ENCODE assay signal across 10 cellular contexts in the genomic region with DNA sequence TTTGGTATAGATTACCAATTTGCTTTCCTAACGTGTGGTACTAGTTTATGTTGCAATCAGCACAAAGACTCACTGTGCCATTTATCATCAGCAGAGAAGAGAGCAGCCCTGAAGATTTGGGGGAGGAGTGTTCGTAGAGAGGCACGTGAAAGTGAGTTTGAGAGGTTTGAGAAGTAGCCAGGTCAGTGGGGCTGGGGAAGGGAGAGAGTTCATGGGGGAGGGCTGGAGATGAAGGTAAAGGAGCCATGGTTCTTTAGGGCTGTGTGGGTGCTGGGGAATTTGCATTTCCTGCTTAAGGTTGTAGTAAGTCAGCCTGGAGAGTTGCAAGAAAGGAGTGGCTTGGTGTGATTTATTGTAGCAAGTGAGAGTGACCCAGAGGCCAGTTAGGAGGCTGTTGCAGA.
DNase-seq lines count a peak whose midpoint lies in the region; ATAC-seq, FAIRE-seq and TF ChIP-seq lines count a peak whose summit lies in the region.
"Had no signal": no experiment of that assay in that cellular context is flagged by ENCODE, and none has a peak within 500 bp of the region (broad histone marks: within the 10 kb centered on the region; RNA-seq: fewer than 3 reads in every experiment).

No MANE protein-coding gene starts in this region.

- peak; percentile 72 for ATAC-seq in left colon
- no peak for ATAC-seq in HG03196 (IDR thresholded peaks at IDR 0.05; ENCODE audit: unreplicated experiment)
- ATAC-seq in HG03354 (IDR thresholded peaks at IDR 0.05; ENCODE audit: poor library complexity, severe bottlenecking, unreplicated experiment), result no peak
- ATAC-seq: CD8-positive, alpha-beta T cell had no signal

- no peak overlapping the region for H2AFZ ChIP-seq in astrocyte (ENCODE audit: low read depth, low read length)

- POLR2A ChIA-PET in HEK293 (lab: Yijun Ruan, JAX), result no interaction called here

- H3K4me2 ChIP-seq in DOHH2 (ENCODE audit: low read length) (peak overlapping the region; percentile 47), astrocyte (ENCODE audit: low read length) (peak overlapping the region; percentile 45)

- no peaks in the 10 kb centered on the region for H3K27me3 Mint-ChIP-seq in astrocyte (ENCODE audit: low read depth, unreplicated experiment)

- CTCF ChIA-PET in HEK293 (lab: Yijun Ruan, JAX), result no interaction called here

- intact Hi-C loops in left colon (cut with DNase I, micrococcal nuclease), result no loop called here

- FAIRE-seq in astrocyte (lab: Jason Lieb, UNC), result no peak

- no peaks in the 10 kb centered on the region for H3K9me3 ChIP-seq in DOHH2 (ENCODE audit: control insufficient read depth, insufficient read depth, low read length)
- H3K9me3 ChIP-seq in HEK293 (ENCODE audit: control insufficient read depth, insufficient read depth, low read depth, low read length), result no peaks in the 10 kb centered on the region
- H3K9me3 ChIP-seq in astrocyte (ENCODE audit: insufficient read depth, low read depth, low read length), result no peaks in the 10 kb centered on the region

- H3K36me3 ChIP-seq in DOHH2 (ENCODE audit: control insufficient read depth, low read length) (no peaks in the 10 kb centered on the region), HEK293 (ENCODE audit: control insufficient read depth in 2 of 2, insufficient read depth in 1 of 2, low read length in 2 of 2) (no peaks in the 10 kb centered on the region), astrocyte (ENCODE audit: insufficient read depth, low read length) (no peaks in the 10 kb centered on the region)

- H3K4me1 Mint-ChIP-seq in astrocyte (ENCODE audit: low read depth, unreplicated experiment), result peaks cover 69% of the 10 kb centered on the region

- H4K20me1 ChIP-seq in DOHH2 (ENCODE audit: control insufficient read depth, insufficient read depth, low read depth, low read length) (no peaks in the 10 kb centered on the region), astrocyte (ENCODE audit: insufficient read depth, low read length) (no peaks in the 10 kb centered on the region)

- no peaks in the 10 kb centered on the region for H3K27me3 ChIP-seq in DOHH2 (ENCODE audit: control insufficient read depth, low read length)
- H3K27me3 ChIP-seq in astrocyte (ENCODE audit: insufficient read depth, low read length), result no peaks in the 10 kb centered on the region

- H3K4me1 ChIP-seq in DOHH2 (ENCODE audit: control insufficient read depth, low read length), result peaks cover 61% of the 10 kb centered on the region
- peaks cover 20% of the 10 kb centered on the region for H3K4me1 ChIP-seq in HEK293 (ENCODE audit: control insufficient read depth, insufficient read depth, low read length)
- H3K4me1 ChIP-seq in astrocyte (ENCODE audit: insufficient read depth, low read length), result peaks cover 40% of the 10 kb centered on the region

- H3K79me2 ChIP-seq in DOHH2 (ENCODE audit: control insufficient read depth, low read length) (peaks cover 66% of the 10 kb centered on the region), astrocyte (ENCODE audit: insufficient read depth, low read length) (peaks cover 18% of the 10 kb centered on the region)

- peaks cover 14% of the 10 kb centered on the region for H3F3A ChIP-seq in DOHH2 (ENCODE audit: control insufficient read depth, insufficient read depth)

- H3K9ac ChIP-seq in astrocyte (ENCODE audit: low read length), result no peak overlapping the region

- no peaks in the 10 kb centered on the region for H3K36me3 Mint-ChIP-seq in astrocyte (ENCODE audit: low read depth, unreplicated experiment)
- H3K36me3 Mint-ChIP-seq: CD8-positive, alpha-beta T cell had no signal

- peak overlapping the region; percentile 2 for H3K4me3 Mint-ChIP-seq in astrocyte (ENCODE audit: unreplicated experiment)
- H3K4me3 Mint-ChIP-seq: CD8-positive, alpha-beta T cell had no signal

- DNase-seq in astrocyte (ENCODE audit: low read depth), result peak; percentile 46
- DNase-seq in left colon, result peak; percentile 28 to 55
- DNase-seq in NK-92 treated with Interleukin-12 subunit alpha and Interleukin-12 subunit beta, amount 100 ng/mL, for 24 hours (lab: John Stamatoyannopoulos, UW), result no peak
- no peak for DNase-seq in SIG-M5 (lab: John Stamatoyannopoulos, UW)
- DNase-seq: CD8-positive, alpha-beta T cell; NCI-H446 treated with DMSO at 0.1 percent for 48 hours had no signal

- H3K27ac Mint-ChIP-seq in astrocyte (ENCODE audit: unreplicated experiment), result peak overlapping the region; percentile 21
- H3K27ac Mint-ChIP-seq: CD8-positive, alpha-beta T cell had no signal

- TF ChIP-seq CTCF in DOHH2 (IDR thresholded peaks at IDR 0.05; ENCODE audit: low read depth, low read length, poor library complexity, severe bottlenecking), result no peak
- TF ChIP-seq CTCF in HEK293 (tag by site-specific recombination; IDR thresholded peaks at IDR 0.05), result no peak
- TF ChIP-seq CTCF in astrocyte (IDR thresholded peaks at IDR 0.05; ENCODE audit: insufficient read depth, low read depth, low read length), result no peak

- no peak overlapping the region for H3K27ac ChIP-seq in DOHH2 (ENCODE audit: low read depth, low read length)
- no peak overlapping the region for H3K27ac ChIP-seq in HEK293 (ENCODE audit: extremely low read depth, low read depth, low read length)
- H3K27ac ChIP-seq in astrocyte (ENCODE audit: low read depth, low read length), result no peak overlapping the region

- no peaks in the 10 kb centered on the region for H3K9me2 ChIP-seq in DOHH2 (replicated peaks; ENCODE audit: control insufficient read depth, low read length)

- H3K4me3 ChIP-seq in DOHH2 (ENCODE audit: low read length), result peak overlapping the region; percentile 10; the same call in 1 of the 2 replicates
- H3K4me3 ChIP-seq in HEK293 (ENCODE audit: low read depth, low read length), result no peak overlapping the region
- no peak overlapping the region for H3K4me3 ChIP-seq in astrocyte (ENCODE audit: insufficient read depth, low read depth, low read length)

- no peaks in the 10 kb centered on the region for H3K9me3 Mint-ChIP-seq in astrocyte (ENCODE audit: unreplicated experiment)
- H3K9me3 Mint-ChIP-seq: CD8-positive, alpha-beta T cell had no signal

TF ChIP-seq in HEK293, 187 proteins besides CTCF, POLR2A, EP300 and RAD21 (continues in another document):
- TF ChIP-seq ZNF626 (tag by site-specific recombination; IDR thresholded peaks at IDR 0.05) (no peak), ATF2 (tag by site-specific recombination; IDR thresholded peaks at IDR 0.05; ENCODE audit: low read depth) (no peak), INSM2 (tag by site-specific recombination; IDR thresholded peaks at IDR 0.05) (no peak), SALL2 (tag by site-specific recombination; IDR thresholded peaks at IDR 0.05; ENCODE audit: borderline replicate concordance) (no peak)
- TF ChIP-seq, protein P1, sequence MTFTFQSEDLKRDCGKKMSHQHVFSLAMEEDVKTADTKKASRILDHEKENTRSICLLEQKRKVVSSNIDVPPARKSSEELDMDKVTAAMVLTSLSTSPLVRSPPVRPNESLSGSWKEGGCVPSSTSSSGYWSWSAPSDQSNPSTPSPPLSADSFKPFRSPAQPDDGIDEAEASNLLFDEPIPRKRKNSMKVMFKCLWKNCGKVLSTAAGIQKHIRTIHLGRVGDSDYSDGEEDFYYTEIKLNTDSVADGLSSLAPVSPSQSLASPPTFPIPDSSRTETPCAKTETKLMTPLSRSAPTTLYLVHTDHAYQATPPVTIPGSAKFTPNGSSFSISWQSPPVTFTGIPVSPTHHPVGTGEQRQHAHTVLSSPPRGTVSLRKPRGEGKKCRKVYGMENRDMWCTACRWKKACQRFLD (tag by site-specific recombination; IDR thresholded peaks at IDR 0.05), result no peak

Comparison
In these comparisons a context has a peak if more than half of its experiments do, and no peak if none do; other contexts are left out.
1. DNase-seq: peak in astrocyte (single experiment) and left colon (2 of 2); none in NK-92 treated with Interleukin-12 subunit alpha and Interleukin-12 subunit beta, amount 100 ng/mL, for 24 hours (single experiment) and SIG-M5 (single experiment).